In genomic region chr16:23597003-23597756, GRCh38 we compare ENCODE assay signal across 7 cellular contexts. TPM values are rescaled to one million over a fixed set of nuclear protein-coding genes. Genes with fewer than 3 reads are reported as not detected.
DNase-seq lines count a peak whose midpoint lies in the region; ATAC-seq, FAIRE-seq and TF ChIP-seq lines count a peak whose summit lies in the region.

No MANE protein-coding gene starts in this region.

- DNase-seq in GM12892 (ENCODE audit: insufficient read length) (no peak), NCI-H1105 (lab: John Stamatoyannopoulos, UW) (peak; percentile 51), right atrium auricular region (ENCODE audit: low spot score) (no peak)
- peak; percentile 22 for DNase-seq in activated CD4-positive, alpha-beta T cell treated with anti-CD3 and anti-CD28 coated beads, Interleukin-2, amount 10 ng/mL, durations not matched to agents 7 days and 5 days
- DNase-seq in stimulated activated naive CD8-positive, alpha-beta T cell treated with anti-CD3 and anti-CD28 coated beads, Interleukin-15, amount 100 ng/mL, for 72 hours, result peak; percentile 40 to 41

- no peaks in the 10 kb centered on the region for H3K27me3 Mint-ChIP-seq in activated CD4-positive, alpha-beta T cell treated with anti-CD3 and anti-CD28 coated beads, Interleukin-2, amount 10 ng/mL, durations not matched to agents 7 days and 5 days
- no peaks in the 10 kb centered on the region for H3K27me3 Mint-ChIP-seq in stimulated activated naive CD8-positive, alpha-beta T cell treated with anti-CD3 and anti-CD28 coated beads, Interleukin-15, amount 100 ng/mL, for 72 hours

- no peaks in the 10 kb centered on the region for H3K27me3 ChIP-seq in right atrium auricular region
- no peaks in the 10 kb centered on the region for H3K27me3 ChIP-seq in gastroesophageal sphincter

- H3K9me3 ChIP-seq in right atrium auricular region (no peaks in the 10 kb centered on the region), gastroesophageal sphincter (no peaks in the 10 kb centered on the region)

- H3K36me3 ChIP-seq in right atrium auricular region, result peaks cover 14% of the 10 kb centered on the region
- H3K36me3 ChIP-seq in gastroesophageal sphincter, result peaks cover 0 to 41% of the 10 kb centered on the region in 2 donors

- WGBS in gastroesophageal sphincter (ENCODE audit: low coverage in 1 of 2), 2 donors, result 81% methylated on average over 8 to 10 of the region's 11 CpGs

- H3K4me3 ChIP-seq in right atrium auricular region (no peak overlapping the region), gastroesophageal sphincter (no peak overlapping the region)

- peak in 1 of 2 donors; percentile 56 for TF ChIP-seq CTCF in right atrium auricular region (IDR thresholded peaks at IDR 0.05)
- TF ChIP-seq CTCF in gastroesophageal sphincter (IDR thresholded peaks at IDR 0.05), result no peak

- POLR2A ChIA-PET in activated CD4-positive, alpha-beta T cell treated with anti-CD3 and anti-CD28 coated beads, Interleukin-2, amount 10 ng/mL, durations not matched to agents 7 days and 5 days (lab: Charles Lee), result no interaction called here

- H3K27ac ChIP-seq in right atrium auricular region, result peak overlapping the region; percentile 87 to 88
- H3K27ac ChIP-seq in gastroesophageal sphincter, result no peak overlapping the region

- no peak for TF ChIP-seq POLR2A in GM12892 (IDR thresholded peaks at IDR 0.05; ENCODE audit: low read depth, low read length)
- no peak for TF ChIP-seq POLR2A in gastroesophageal sphincter (IDR thresholded peaks at IDR 0.05)

- H3K9me3 Mint-ChIP-seq in activated CD4-positive, alpha-beta T cell treated with anti-CD3 and anti-CD28 coated beads, Interleukin-2, amount 10 ng/mL, durations not matched to agents 7 days and 5 days, result no peaks in the 10 kb centered on the region
- H3K9me3 Mint-ChIP-seq in stimulated activated naive CD8-positive, alpha-beta T cell treated with anti-CD3 and anti-CD28 coated beads, Interleukin-15, amount 100 ng/mL, for 72 hours, result no peaks in the 10 kb centered on the region

- peaks cover 0 to 35% of the 10 kb centered on the region in 2 donors for H3K4me1 ChIP-seq in right atrium auricular region
- H3K4me1 ChIP-seq in gastroesophageal sphincter, result peaks cover 4 to 37% (median 14%) of the 10 kb centered on the region in 3 donors

- peak overlapping the region; percentile 54 for H3K27ac Mint-ChIP-seq in activated CD4-positive, alpha-beta T cell treated with anti-CD3 and anti-CD28 coated beads, Interleukin-2, amount 10 ng/mL, durations not matched to agents 7 days and 5 days
- peak overlapping the region in 1 of 2 donors; percentile 13 for H3K27ac Mint-ChIP-seq in stimulated activated naive CD8-positive, alpha-beta T cell treated with anti-CD3 and anti-CD28 coated beads, Interleukin-15, amount 100 ng/mL, for 72 hours

- H3K4me3 Mint-ChIP-seq in activated CD4-positive, alpha-beta T cell treated with anti-CD3 and anti-CD28 coated beads, Interleukin-2, amount 10 ng/mL, durations not matched to agents 7 days and 5 days, result no peak overlapping the region
- H3K4me3 Mint-ChIP-seq in stimulated activated naive CD8-positive, alpha-beta T cell treated with anti-CD3 and anti-CD28 coated beads, Interleukin-15, amount 100 ng/mL, for 72 hours, result peak overlapping the region; percentile 38 to 61

- ATAC-seq in stimulated activated naive CD8-positive, alpha-beta T cell treated with anti-CD3 and anti-CD28 coated beads, Interleukin-15, amount 100 ng/mL, for 72 hours, result peak; percentile 33
- ATAC-seq in gastroesophageal sphincter (no peak), HG02798 (IDR thresholded peaks at IDR 0.05; ENCODE audit: poor library complexity, unreplicated experiment) (no peak)

- TF ChIP-seq EP300 in gastroesophageal sphincter (IDR thresholded peaks at IDR 0.05), result no peak

- H3K4me1 Mint-ChIP-seq in activated CD4-positive, alpha-beta T cell treated with anti-CD3 and anti-CD28 coated beads, Interleukin-2, amount 10 ng/mL, durations not matched to agents 7 days and 5 days, result peaks cover 29% of the 10 kb centered on the region
- peaks cover 42% of the 10 kb centered on the region for H3K4me1 Mint-ChIP-seq in stimulated activated naive CD8-positive, alpha-beta T cell treated with anti-CD3 and anti-CD28 coated beads, Interleukin-15, amount 100 ng/mL, for 72 hours

- H3K36me3 Mint-ChIP-seq in activated CD4-positive, alpha-beta T cell treated with anti-CD3 and anti-CD28 coated beads, Interleukin-2, amount 10 ng/mL, durations not matched to agents 7 days and 5 days (ENCODE audit: low read depth), result peaks cover 9% of the 10 kb centered on the region

- CTCF ChIA-PET in activated CD4-positive, alpha-beta T cell treated with anti-CD3 and anti-CD28 coated beads, Interleukin-2, amount 10 ng/mL, durations not matched to agents 7 days and 5 days (lab: Charles Lee), result interaction anchor here (1.2 to 2.2 kb wide), 10 partner anchors 8 to 161 kb away, joined by 3 to 10 read pairs (median 3); partner anchors contain the start of gene UBFD1

- FAIRE-seq in GM12892 (lab: Jason Lieb, UNC), result peak; percentile 14

RNA-seq across cellular contexts. Expression of gene NDUFAB1, which starts 1.1 kb away (rescaled TPM):
- polyA plus RNA-seq in GM12892 (2012; ENCODE audit: missing spikeins), result 143 TPM
- total RNA-seq in activated CD4-positive, alpha-beta T cell treated with anti-CD3 and anti-CD28 coated beads, Interleukin-2, amount 10 ng/mL, durations not matched to agents 7 days and 5 days, result 10 to 100 TPM; 57.8 to 82.6 TPM
- total RNA-seq in right atrium auricular region (100 to 1,000 TPM; 478 to 774 TPM), gastroesophageal sphincter (100 to 1,000 TPM in 2 of 4 donors, 10 to 100 TPM in 2; 75.2 to 106 (median 92.4) TPM)

RNA-seq across cellular contexts. Expression of gene UBFD1, which starts 39.7 kb away (rescaled TPM):
- 20.8 TPM for polyA plus RNA-seq in GM12892 (2012; ENCODE audit: missing spikeins)
- 10 to 100 TPM; 39.1 to 39.5 TPM for total RNA-seq in activated CD4-positive, alpha-beta T cell treated with anti-CD3 and anti-CD28 coated beads, Interleukin-2, amount 10 ng/mL, durations not matched to agents 7 days and 5 days
- total RNA-seq in right atrium auricular region (10 to 100 TPM; 85.5 to 93.9 TPM), gastroesophageal sphincter (10 to 100 TPM; 54.5 to 81.3 (median 66.2) TPM)

RNA-seq across cellular contexts. Expression of gene EARS2, which starts 40.0 kb away (rescaled TPM):
- 20.7 TPM for polyA plus RNA-seq in GM12892 (2012; ENCODE audit: missing spikeins)
- 10 to 100 TPM; 18.1 to 18.5 TPM for total RNA-seq in activated CD4-positive, alpha-beta T cell treated with anti-CD3 and anti-CD28 coated beads, Interleukin-2, amount 10 ng/mL, durations not matched to agents 7 days and 5 days
- total RNA-seq in right atrium auricular region, result 10 to 100 TPM; 15.3 to 18.1 TPM
- total RNA-seq in gastroesophageal sphincter, result 10 to 100 TPM in 3 of 4 donors, 1 to 10 TPM in 1; 9.5 to 28.5 (median 18.8) TPM

RNA-seq across cellular contexts. Expression of gene PALB2, which starts 43.9 kb away (rescaled TPM):
- polyA plus RNA-seq in GM12892 (2012; ENCODE audit: missing spikeins), result 15.4 TPM
- 10 to 100 TPM; 19.2 to 21.6 TPM for total RNA-seq in activated CD4-positive, alpha-beta T cell treated with anti-CD3 and anti-CD28 coated beads, Interleukin-2, amount 10 ng/mL, durations not matched to agents 7 days and 5 days
- total RNA-seq in right atrium auricular region (1 to 10 TPM; 4.7 TPM), gastroesophageal sphincter (10 to 100 TPM in 2 of 4 donors, 1 to 10 TPM in 2; 8.5 to 11.1 (median 9.7) TPM)

RNA-seq across cellular contexts. Expression of gene DCTN5, which starts 44.1 kb away (rescaled TPM):
- polyA plus RNA-seq in GM12892 (2012; ENCODE audit: missing spikeins), result 57.2 TPM
- total RNA-seq in activated CD4-positive, alpha-beta T cell treated with anti-CD3 and anti-CD28 coated beads, Interleukin-2, amount 10 ng/mL, durations not matched to agents 7 days and 5 days, result 10 to 100 TPM; 74.2 to 75.2 TPM
- total RNA-seq in right atrium auricular region (10 to 100 TPM; 22.3 to 25.7 TPM), gastroesophageal sphincter (10 to 100 TPM; 39.4 to 76.1 (median 57.6) TPM)

Comparison
In these comparisons a context has a peak if more than half of its experiments do, and no peak if none do; other contexts are left out.
1. DNase-seq: peak in NCI-H1105 (single experiment), activated CD4-positive, alpha-beta T cell treated with anti-CD3 and anti-CD28 coated beads, Interleukin-2, amount 10 ng/mL, durations not matched to agents 7 days and 5 days (single experiment) and stimulated activated naive CD8-positive, alpha-beta T cell treated with anti-CD3 and anti-CD28 coated beads, Interleukin-15, amount 100 ng/mL, for 72 hours (2 of 2); none in GM12892 (single experiment) and right atrium auricular region (single experiment).
2. H3K27ac ChIP-seq: peak in right atrium auricular region (2 of 2); none in gastroesophageal sphincter (0 of 4).
3. RNA of gene NDUFAB1, which starts 1.1 kb away (total RNA-seq): 478 to 774 TPM in right atrium auricular region; 75.2 to 106 TPM in gastroesophageal sphincter and 57.8 to 82.6 TPM in activated CD4-positive, alpha-beta T cell treated with anti-CD3 and anti-CD28 coated beads, Interleukin-2, amount 10 ng/mL, durations not matched to agents 7 days and 5 days; every median in the first group is over 4 times any median in the second.